ENCODE assay signal across 8 cellular contexts in the genomic region with DNA sequence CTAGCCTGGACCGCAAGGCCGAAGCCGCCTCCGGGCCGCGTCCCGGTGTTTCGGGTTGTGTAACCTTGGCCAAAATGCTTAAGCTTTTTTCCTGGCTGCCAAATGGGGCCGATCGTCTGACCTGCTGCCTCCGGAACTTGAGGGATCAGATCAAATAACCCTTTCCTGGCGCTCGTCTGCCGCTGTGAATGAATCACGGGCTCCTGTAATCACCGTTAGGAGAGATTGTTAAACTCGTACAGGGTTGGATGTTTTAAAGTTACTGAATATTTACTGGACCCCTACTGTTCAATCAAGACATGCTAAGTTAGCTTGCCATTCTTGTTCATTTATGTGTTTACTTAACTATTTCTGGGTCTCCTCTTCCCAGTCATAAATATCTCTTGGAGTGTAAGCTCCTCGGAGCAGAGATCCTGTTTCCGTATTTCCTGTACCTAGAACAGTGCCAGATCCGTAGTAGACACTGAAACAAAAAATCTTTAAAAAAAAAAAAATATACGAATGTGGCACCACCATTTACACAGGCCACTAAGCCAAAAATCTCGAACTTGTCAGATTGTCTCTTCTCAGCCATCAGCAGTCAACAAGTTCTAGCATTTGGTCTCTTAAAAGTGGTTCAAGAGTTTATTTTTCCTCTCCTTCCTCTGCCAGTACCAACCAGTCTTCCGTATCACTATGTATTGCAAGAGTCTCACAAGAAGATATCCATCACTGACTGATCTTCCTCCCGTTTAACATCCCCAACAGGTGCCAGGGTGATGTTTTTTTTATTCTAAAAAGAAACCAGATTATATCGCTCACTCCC. TPM values are rescaled to one million over a fixed set of nuclear protein-coding genes. Genes with fewer than 3 reads are reported as not detected.
DNase-seq lines count a peak whose midpoint lies in the region; ATAC-seq and TF ChIP-seq lines count a peak whose summit lies in the region.

No MANE protein-coding gene starts in this region.

- peak overlapping the region; percentile 93 for H3K4me3 ChIP-seq in HUES48 (ENCODE audit: low read depth, low read length)
- peak overlapping the region; percentile 44 to 98 (median 91) for H3K4me3 ChIP-seq in dorsolateral prefrontal cortex
- peak overlapping the region; percentile 99 for H3K4me3 ChIP-seq in lung

- H3K27ac ChIP-seq in HUES48 (ENCODE audit: low read depth, low read length) (peak overlapping the region; percentile 99), dorsolateral prefrontal cortex (peak overlapping the region; percentile 55 to 98 (median 94)), lung (ENCODE audit: low read depth in 1 of 2, low read length in 1 of 2) (peak overlapping the region; percentile 100)

- WGBS in lung, 2 donors, result 3% methylated on average over 25 of the region's 25 CpGs

- DNase-seq in DMS79 treated with DMSO at 0.1 percent for 48 hours (lab: John Stamatoyannopoulos, UW), result peak; percentile 35
- DNase-seq in DMS79 (lab: John Stamatoyannopoulos, UW), result no peak
- peak; percentile 49 for DNase-seq in SK-MEL-5 (ENCODE audit: low read depth, low spot score)
- DNase-seq in dorsolateral prefrontal cortex, result peak in 2 of 10 donors; percentile 33 to 43
- peak; percentile 62 for DNase-seq in lung (ENCODE audit: low spot score)
- peak; percentile 69 for DNase-seq in stromal cell of bone marrow (ENCODE audit: low read depth)

- intact Hi-C loops in dorsolateral prefrontal cortex (cut with DNase I), result loop anchor here (2.0 to 10.0 kb wide), 7 partner anchors 73 to 817 kb away; a partner anchor contains a TSS

- in situ Hi-C loops in SK-MEL-5 (cut with HindIII; ENCODE audit: low pct_unique_long_range_greater_than_20kb, low sequenced_read_pairs), result no loop called here

- peak overlapping the region; percentile 97 for H3K9ac ChIP-seq in HUES48 (ENCODE audit: low read depth, low read length)

- ATAC-seq in lung (ENCODE audit: insufficient read depth, low FRiP score) (no peak), HG03520 (IDR thresholded peaks at IDR 0.05; ENCODE audit: unreplicated experiment) (no peak)

- H3K36me3 ChIP-seq in HUES48 (ENCODE audit: control insufficient read depth, insufficient read depth, low read length) (no peaks in the 10 kb centered on the region), lung (ENCODE audit: control insufficient read depth in 2 of 2, insufficient read depth in 2 of 2, low read length in 2 of 2) (no peaks in the 10 kb centered on the region)

- H3K27me3 ChIP-seq in HUES48 (ENCODE audit: control insufficient read depth, insufficient read depth, low read length) (no peaks in the 10 kb centered on the region), dorsolateral prefrontal cortex (no peaks in the 10 kb centered on the region), lung (ENCODE audit: control insufficient read depth, insufficient read depth) (no peaks in the 10 kb centered on the region)

- H3K9me3 ChIP-seq in HUES48 (ENCODE audit: control insufficient read depth, insufficient read depth, low read length) (no peaks in the 10 kb centered on the region), lung (ENCODE audit: control insufficient read depth in 2 of 2, insufficient read depth in 1 of 2, low read length in 1 of 2) (no peaks in the 10 kb centered on the region)

- H3K4me1 ChIP-seq in HUES48 (ENCODE audit: control insufficient read depth, insufficient read depth, low read length) (peaks cover 14% of the 10 kb centered on the region), lung (ENCODE audit: control insufficient read depth in 2 of 2, insufficient read depth in 2 of 2, low read length in 2 of 2) (peaks cover 6 to 18% of the 10 kb centered on the region in 2 donors)

- TF ChIP-seq CTCF in dorsolateral prefrontal cortex (IDR thresholded peaks at IDR 0.05 in 54 of 56, conservative IDR thresholded peaks at IDR 0.05 in 2 of 56; ENCODE audit: low read depth in 1 of 56, partially characterized antibody in 56 of 56) (peak in 2 of 56 donors; percentile 12 to 15), lung (IDR thresholded peaks at IDR 0.05; ENCODE audit: control extremely low read depth, extremely low read depth) (no peak)

RNA-seq across cellular contexts. Expression of a gene that starts 0.6 kb away (rescaled TPM):
- 47.1 and 54.6 TPM in 2 replicates for total RNA-seq in SK-MEL-5 (2014; rRNA removed; shearing (Covaris generic))
- 50.9 and 54.8 TPM in 2 replicates for polyA plus RNA-seq in SK-MEL-5 (2015; cell fraction: cytosol; rRNA removed)
- polyA plus RNA-seq in SK-MEL-5 (2015; cell fraction: nucleus; rRNA removed), result 31.0 and 35.7 TPM in 2 replicates
- total RNA-seq in dorsolateral prefrontal cortex, result 100 to 1,000 TPM in 1 of 120 experiments, 10 to 100 TPM in 119; 52.7 to 101 (median 73.9) TPM
- 100 to 1,000 TPM in 1 of 2 donors, 10 to 100 TPM in 1; 89.5 to 103 TPM for total RNA-seq in lung
- 10 to 100 TPM; 24.4 to 44.0 TPM for polyA plus RNA-seq in lung
